Comparison of ENCODE assay signal across 7 cellular contexts in the genomic region with DNA sequence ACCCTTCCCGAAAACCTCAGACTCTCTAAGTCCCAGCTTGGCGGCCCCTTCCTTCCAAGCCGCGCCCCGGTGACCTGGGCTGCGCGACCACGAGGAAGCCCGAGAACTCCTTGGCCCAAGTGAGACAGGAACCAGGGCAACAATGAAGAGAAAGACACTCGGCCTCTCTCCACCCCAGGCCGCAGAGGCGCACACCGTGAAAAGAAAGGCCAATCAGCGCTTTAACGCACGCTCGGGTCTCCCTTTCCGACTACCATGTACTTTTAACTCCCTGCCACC.
DNase-seq lines count a peak whose midpoint lies in the region; ATAC-seq and TF ChIP-seq lines count a peak whose summit lies in the region.

No MANE protein-coding gene starts in this region.

- H3K36me3 Mint-ChIP-seq in glutamatergic neuron (ENCODE audit: unreplicated experiment), result no peaks in the 10 kb centered on the region

- no peak for TF ChIP-seq CTCF in glutamatergic neuron (IDR thresholded peaks at IDR 0.05; ENCODE audit: partially characterized antibody, unreplicated experiment)
- TF ChIP-seq CTCF in retinal pigment epithelial cell (conservative IDR thresholded peaks at IDR 0.05; ENCODE audit: low read depth, low read length), result no peak

- H3K9me3 Mint-ChIP-seq in glutamatergic neuron (ENCODE audit: unreplicated experiment), result peaks cover 16% of the 10 kb centered on the region

- H3K4me3 ChIP-seq in retinal pigment epithelial cell (ENCODE audit: low read length), result peak overlapping the region; percentile 95

- DNase-seq in glutamatergic neuron (no peak), retinal pigment epithelial cell (ENCODE audit: low read depth) (no peak), GM19238 (ENCODE audit: insufficient read length, low spot score) (no peak), mucosa of gallbladder (ENCODE audit: low spot score) (no peak)

- peak overlapping the region; percentile 91 for H3K4me3 Mint-ChIP-seq in glutamatergic neuron (ENCODE audit: unreplicated experiment)

- H3K27ac Mint-ChIP-seq in glutamatergic neuron (ENCODE audit: unreplicated experiment), result peak overlapping the region; percentile 94

- ATAC-seq in GM21528 (IDR thresholded peaks at IDR 0.05; ENCODE audit: low FRiP score, unreplicated experiment) (peak; percentile 38), SK-N-SH treated with all-trans-retinoic acid at 6 μM for 48 hours (peak; percentile 46), GM19467 (IDR thresholded peaks at IDR 0.05; ENCODE audit: unreplicated experiment) (no peak)

- peaks cover 20% of the 10 kb centered on the region for H3K4me1 Mint-ChIP-seq in glutamatergic neuron (ENCODE audit: low read depth, unreplicated experiment)

- peaks cover 18% of the 10 kb centered on the region for H3K27me3 Mint-ChIP-seq in glutamatergic neuron (ENCODE audit: unreplicated experiment)

TF ChIP-seq in SK-N-SH treated with all-trans-retinoic acid at 6 μM for 48 hours, 23 proteins besides CTCF, POLR2A, EP300 and RAD21:
- TF ChIP-seq ZFP30 (CRISPR knock-in tag; IDR thresholded peaks at IDR 0.05), result no peak
- TF ChIP-seq ZC3H10 (CRISPR knock-in tag; IDR thresholded peaks at IDR 0.05), result no peak
- TF ChIP-seq, protein P1, sequence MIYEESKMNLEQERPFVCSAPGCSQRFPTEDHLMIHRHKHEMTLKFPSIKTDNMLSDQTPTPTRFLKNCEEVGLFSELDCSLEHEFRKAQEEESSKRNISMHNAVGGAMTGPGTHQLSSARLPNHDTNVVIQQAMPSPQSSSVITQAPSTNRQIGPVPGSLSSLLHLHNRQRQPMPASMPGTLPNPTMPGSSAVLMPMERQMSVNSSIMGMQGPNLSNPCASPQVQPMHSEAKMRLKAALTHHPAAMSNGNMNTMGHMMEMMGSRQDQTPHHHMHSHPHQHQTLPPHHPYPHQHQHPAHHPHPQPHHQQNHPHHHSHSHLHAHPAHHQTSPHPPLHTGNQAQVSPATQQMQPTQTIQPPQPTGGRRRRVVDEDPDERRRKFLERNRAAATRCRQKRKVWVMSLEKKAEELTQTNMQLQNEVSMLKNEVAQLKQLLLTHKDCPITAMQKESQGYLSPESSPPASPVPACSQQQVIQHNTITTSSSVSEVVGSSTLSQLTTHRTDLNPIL (CRISPR knock-in tag; IDR thresholded peaks at IDR 0.05; ENCODE audit: low read depth), result no peak
- TF ChIP-seq SNAI2 (CRISPR knock-in tag; IDR thresholded peaks at IDR 0.05), result no peak
- no peak for TF ChIP-seq TOX (CRISPR knock-in tag; IDR thresholded peaks at IDR 0.05; ENCODE audit: borderline replicate concordance)
- no peak for TF ChIP-seq ZNF8 (CRISPR knock-in tag; IDR thresholded peaks at IDR 0.05)
- TF ChIP-seq ARNTL (CRISPR knock-in tag; IDR thresholded peaks at IDR 0.05; ENCODE audit: borderline replicate concordance, low read depth), result no peak
